ENCODE assay signal across 17 cellular contexts in genomic region chr5:78335976-78336375, GRCh38. TPM values are rescaled to one million over a fixed set of nuclear protein-coding genes. Genes with fewer than 3 reads are reported as not detected.
A peak's percentile ranks its signal among the peaks of the same experiment; 100 is the strongest.
DNase-seq lines count a peak whose midpoint lies in the region; ATAC-seq and TF ChIP-seq lines count a peak whose summit lies in the region.
"Had no signal": no experiment of that assay in that cellular context is flagged by ENCODE, and none has a peak within 500 bp of the region (broad histone marks: within the 10 kb centered on the region; RNA-seq: fewer than 3 reads in every experiment).

No MANE protein-coding gene starts in this region.

- H3K9me3 Mint-ChIP-seq in CD14-positive monocyte: peaks cover 19 to 26% (median 25%) of the 10 kb centered on the region in 7 donors

- DNase-seq in AG10803 (ENCODE audit: low read depth) (peak; percentile 17), DMS 273 treated with DMSO at 0.1 percent for 48 hours (lab: John Stamatoyannopoulos, UW) (peak; percentile 78), fibroblast of villous mesenchyme (ENCODE audit: low read depth) (peak; percentile 72), CD14-positive monocyte (ENCODE audit: low spot score) (no peak), EL (no peak), NCI-H526 treated with DMSO at 0.1 percent for 48 hours (lab: John Stamatoyannopoulos, UW) (no peak)
- DNase-seq: C1 segment of cervical spinal cord; Caco-2; CD4-positive, alpha-beta T cell; DMS79 treated with DMSO at 0.1 percent for 48 hours; H9; KG1 had no signal

- intact Hi-C loops in CD14-positive monocyte (cut with micrococcal nuclease): no loop called here

- no peak overlapping the region for H3K4me3 Mint-ChIP-seq in CD14-positive monocyte
- H3K4me3 Mint-ChIP-seq: CD4-positive, alpha-beta T cell; H9; IgD-negative memory B cell had no signal

- no peak for ATAC-seq in SK-N-SH treated with all-trans-retinoic acid at 6 μM for 48 hours
- ATAC-seq in HG03175 (IDR thresholded peaks at IDR 0.05; ENCODE audit: unreplicated experiment): no peak
- ATAC-seq: A549, HepG2 had no signal

- peaks cover 0 to 2% (median 1%) of the 10 kb centered on the region in 3 donors for H3K27me3 Mint-ChIP-seq in CD14-positive monocyte (ENCODE audit: low read depth in 3 of 3)

- no peak overlapping the region for H3K27ac Mint-ChIP-seq in CD14-positive monocyte
- H3K27ac Mint-ChIP-seq: CD4-positive, alpha-beta T cell; H9; IgD-negative memory B cell had no signal

- H3K36me3 Mint-ChIP-seq in CD14-positive monocyte: peaks cover 0 to 4% of the 10 kb centered on the region in 2 donors

- H3K4me1 Mint-ChIP-seq in CD14-positive monocyte: peaks cover 22% of the 10 kb centered on the region
- H3K4me1 Mint-ChIP-seq: IgD-negative memory B cell had no signal

- TF ChIP-seq CTCF in AG10803 (conservative IDR thresholded peaks at IDR 0.05; ENCODE audit: low read length) (no peak), fibroblast of villous mesenchyme (IDR thresholded peaks at IDR 0.05; ENCODE audit: insufficient read depth, low read depth, low read length) (no peak), CD14-positive monocyte (IDR thresholded peaks at IDR 0.05) (no peak)

- H3K4me3 ChIP-seq in AG10803 (ENCODE audit: low read length) (no peak overlapping the region), fibroblast of villous mesenchyme (ENCODE audit: low read depth, low read length) (no peak overlapping the region)
- H3K4me3 ChIP-seq: A549 had no signal

TF ChIP-seq in SK-N-SH treated with all-trans-retinoic acid at 6 μM for 48 hours, 23 proteins besides CTCF, POLR2A, EP300 and RAD21:
- TF ChIP-seq TCF4 (CRISPR knock-in tag; IDR thresholded peaks at IDR 0.05; ENCODE audit: borderline replicate concordance) (peak; percentile 42; the same call in 1 of the 2 replicates), SNAI2 (CRISPR knock-in tag; IDR thresholded peaks at IDR 0.05) (no peak)
TF ChIP-seq in SK-N-SH treated with all-trans-retinoic acid at 6 μM for 48 hours: peak in this region for 1.

RNA-seq across cellular contexts. Expression of gene SCAMP1, which starts 24.4 kb away (rescaled TPM):
- total RNA-seq in fibroblast of villous mesenchyme: 38.0 and 61.7 TPM in 2 replicates
- 10 to 100 TPM; 47.8 to 52.4 TPM for polyA plus RNA-seq in CD14-positive monocyte

RNA-seq across cellular contexts. Expression of gene AP3B1, which starts 41.5 kb away (rescaled TPM):
- total RNA-seq in fibroblast of villous mesenchyme: 78.6 and 113 TPM in 2 replicates
- polyA plus RNA-seq in CD14-positive monocyte: 10 to 100 TPM; 24.9 to 39.8 TPM

Comparison
In these comparisons a context has a peak if more than half of its experiments do, and no peak if none do; other contexts are left out.
1. DNase-seq: peak in AG10803 (single experiment), DMS 273 treated with DMSO at 0.1 percent for 48 hours (single experiment) and fibroblast of villous mesenchyme (single experiment); none in CD14-positive monocyte (single experiment), EL (single experiment) and NCI-H526 treated with DMSO at 0.1 percent for 48 hours (single experiment).